In genomic region chr6:90284745-90285481, GRCh38 we compare ENCODE assay signal across 8 cellular contexts. TPM values are rescaled to one million over a fixed set of nuclear protein-coding genes. Genes with fewer than 3 reads are reported as not detected.
DNase-seq lines count a peak whose midpoint lies in the region; ATAC-seq, FAIRE-seq and TF ChIP-seq lines count a peak whose summit lies in the region.

No MANE protein-coding gene starts in this region.

- peaks cover 0 to 42% (median 22%) of the 10 kb centered on the region in 5 donors for H3K36me3 Mint-ChIP-seq in naive thymus-derived CD4-positive, alpha-beta T cell

- peaks cover 0 to 5% (median 0%) of the 10 kb centered on the region in 11 donors for H3K9me3 Mint-ChIP-seq in naive thymus-derived CD4-positive, alpha-beta T cell

- H3K27ac Mint-ChIP-seq in naive thymus-derived CD4-positive, alpha-beta T cell: peak overlapping the region; percentile 89 to 100 (median 96)

- peaks cover 47 to 96% (median 91%) of the 10 kb centered on the region in 7 donors for H3K4me1 Mint-ChIP-seq in naive thymus-derived CD4-positive, alpha-beta T cell

- no peaks in the 10 kb centered on the region for H4K20me1 ChIP-seq in PC-9 (ENCODE audit: insufficient read depth)

- H3K4me1 ChIP-seq in PC-9 (replicated peaks; ENCODE audit: insufficient read depth) (peaks cover 22% of the 10 kb centered on the region), duodenal mucosa (ENCODE audit: control insufficient read depth in 1 of 2, insufficient read depth in 2 of 2, low read length in 2 of 2) (peaks cover 0 to 20% of the 10 kb centered on the region in 2 donors)
- H3K4me1 ChIP-seq in naive thymus-derived CD4-positive, alpha-beta T cell (ENCODE audit: control insufficient read depth in 2 of 2, insufficient read depth in 2 of 2, low read length in 2 of 2): peaks cover 21 to 70% of the 10 kb centered on the region in 2 donors

- peak overlapping the region; percentile 81 for H3K4me2 ChIP-seq in PC-9

- H3K4me3 Mint-ChIP-seq in naive thymus-derived CD4-positive, alpha-beta T cell: peak overlapping the region; percentile 83 to 94 (median 88)

- H3K27me3 Mint-ChIP-seq in naive thymus-derived CD4-positive, alpha-beta T cell: peaks cover 0 to 2% (median 0%) of the 10 kb centered on the region in 5 donors

- no peak overlapping the region for H3K9ac ChIP-seq in duodenal mucosa (ENCODE audit: low read depth in 1 of 2, low read length in 2 of 2)

- H3K27ac ChIP-seq in PC-9 (peak overlapping the region; percentile 87), duodenal mucosa (ENCODE audit: low read depth, low read length) (no peak overlapping the region)
- H3K27ac ChIP-seq in naive thymus-derived CD4-positive, alpha-beta T cell (ENCODE audit: low read depth, low read length): peak overlapping the region; percentile 81

- peak; percentile 91 for ATAC-seq in HG02884 (IDR thresholded peaks at IDR 0.05; ENCODE audit: unreplicated experiment)
- ATAC-seq in naive thymus-derived CD4-positive, alpha-beta T cell: peak; percentile 33

- intact Hi-C loops in PC-9 (cut with micrococcal nuclease; ENCODE audit: unreplicated experiment): loop anchor here (1.0 to 10.0 kb wide), 4 partner anchors 67 to 194 kb away; no protein-coding TSS in a partner anchor
- intact Hi-C loops in naive thymus-derived CD4-positive, alpha-beta T cell (cut with micrococcal nuclease): loop anchor here (1.0 to 2.0 kb wide), 9 partner anchors 11 to 204 kb away; no protein-coding TSS in a partner anchor

- H3K36me3 ChIP-seq in PC-9 (ENCODE audit: low read depth) (no peaks in the 10 kb centered on the region), duodenal mucosa (ENCODE audit: control insufficient read depth in 1 of 2, insufficient read depth in 2 of 2, low read length in 2 of 2) (no peaks in the 10 kb centered on the region)
- H3K36me3 ChIP-seq in naive thymus-derived CD4-positive, alpha-beta T cell (ENCODE audit: control insufficient read depth in 2 of 3, insufficient read depth in 3 of 3, low read length in 3 of 3): peaks cover 0 to 6% (median 0%) of the 10 kb centered on the region in 3 experiments

- TSS peak; percentile 36 for BruUV-seq in PC-9 (replicated peaks; lab: Mats Ljungman, UMichigan)

- TF ChIP-seq CTCF in PC-9 (conservative IDR thresholded peaks at IDR 0.05) (no peak), D721Med (IDR thresholded peaks at IDR 0.05; ENCODE audit: insufficient read depth, missing control alignments) (no peak)

- no peak overlapping the region; the same call in 1 of the 2 replicates for H2AFZ ChIP-seq in PC-9

- no peak for FAIRE-seq in D721Med (lab: Jason Lieb, UNC)

- H3K9me3 ChIP-seq in PC-9 (ENCODE audit: insufficient read depth, low read depth) (no peaks in the 10 kb centered on the region), duodenal mucosa (ENCODE audit: control insufficient read depth in 1 of 2, low read length in 2 of 2) (no peaks in the 10 kb centered on the region)
- H3K9me3 ChIP-seq in naive thymus-derived CD4-positive, alpha-beta T cell (ENCODE audit: control insufficient read depth in 2 of 3, low read length in 3 of 3): no peaks in the 10 kb centered on the region

- H3K4me3 ChIP-seq in PC-9 (peak overlapping the region; percentile 53; the same call in 1 of the 2 replicates), duodenal mucosa (ENCODE audit: low read depth in 1 of 2, low read length in 2 of 2) (peak overlapping the region; percentile 12 to 40)
- peak overlapping the region; percentile 51 for H3K4me3 ChIP-seq in naive thymus-derived CD4-positive, alpha-beta T cell (ENCODE audit: low read length)

- H3K27me3 ChIP-seq in PC-9 (ENCODE audit: insufficient read depth, low read depth) (no peaks in the 10 kb centered on the region), duodenal mucosa (ENCODE audit: control insufficient read depth in 1 of 2, insufficient read depth in 2 of 2, low read length in 2 of 2) (no peaks in the 10 kb centered on the region)
- H3K27me3 ChIP-seq in naive thymus-derived CD4-positive, alpha-beta T cell (ENCODE audit: control insufficient read depth in 2 of 2, insufficient read depth in 2 of 2, low read length in 2 of 2): no peaks in the 10 kb centered on the region

- peak; percentile 39 for DNase-seq in activated CD4-positive, alpha-beta T cell treated with anti-CD3 and anti-CD28 coated beads for 48 hours
- DNase-seq in activated CD4-positive, alpha-beta T cell treated with anti-CD3 and anti-CD28 coated beads for 1 hour: no peak
- DNase-seq in PC-9 (peak in 1 of 2 experiments; percentile 51), D721Med (ENCODE audit: insufficient read length, low spot score) (no peak), NCI-H2029 treated with DMSO at 0.1 percent for 48 hours (lab: John Stamatoyannopoulos, UW) (no peak)
- DNase-seq in naive thymus-derived CD4-positive, alpha-beta T cell: peak in 2 of 9 donors; percentile 17 to 65

- no peaks in the 10 kb centered on the region for H3K79me2 ChIP-seq in PC-9 (ENCODE audit: low read depth)

- no peaks in the 10 kb centered on the region for H3K9me2 ChIP-seq in PC-9 (ENCODE audit: insufficient read depth)

- POLR2A ChIA-PET in PC-9 (lab: Charles Lee; ENCODE audit: unreplicated experiment): no interaction called here
- POLR2A ChIA-PET in naive thymus-derived CD4-positive, alpha-beta T cell (lab: Charles Lee): interaction anchor here (0.6 to 9.4 kb wide), 16 partner anchors 9 to 299 kb away, joined by 3 to 179 read pairs (median 4); partner anchors contain the start of gene BACH2

- CTCF ChIA-PET in PC-9 (lab: Charles Lee): interaction anchor here (0.6 to 0.8 kb wide), 3 partner anchors 194 to 932 kb away, joined by 3 to 4 read pairs (median 3); partner anchors contain the start of gene UBE2J1
- CTCF ChIA-PET in naive thymus-derived CD4-positive, alpha-beta T cell (lab: Charles Lee): interaction anchor here (0.6 to 5.2 kb wide), 9 partner anchors 10 to 344 kb away, joined by 3 to 29 read pairs (median 4); no protein-coding TSS in a partner anchor

- H3F3A ChIP-seq in PC-9 (ENCODE audit: insufficient read depth, low read depth): peaks cover 8% of the 10 kb centered on the region; the same call in 1 of the 2 replicates

RNA-seq across cellular contexts. Expression of gene BACH2, which starts 11.7 kb away (rescaled TPM):
- total RNA-seq in PC-9 (2021): 2.3 and 4.2 TPM in 2 replicates
- 100 to 1,000 TPM in 4 of 5 experiments, 10 to 100 TPM in 1; 33.0 to 193 (median 133) TPM for total RNA-seq in naive thymus-derived CD4-positive, alpha-beta T cell
- 10 to 100 TPM; 24.8 to 26.5 TPM for polyA plus RNA-seq in naive thymus-derived CD4-positive, alpha-beta T cell
